In genomic region chr20:11553603-11554002, GRCh38 we compare ENCODE assay signal across 11 cellular contexts.
A peak's percentile ranks its signal among the peaks of the same experiment; 100 is the strongest.
DNase-seq lines count a peak whose midpoint lies in the region; ATAC-seq and TF ChIP-seq lines count a peak whose summit lies in the region.
"Had no signal": no experiment of that assay in that cellular context is flagged by ENCODE, and none has a peak within 500 bp of the region (broad histone marks: within the 10 kb centered on the region; RNA-seq: fewer than 3 reads in every experiment).

No MANE protein-coding gene starts in this region.

- intact Hi-C loops in activated CD4-positive, alpha-beta T cell treated with anti-CD3 and anti-CD28 coated beads for 36 hours (cut with DNase I, micrococcal nuclease), result no loop called here

- TF ChIP-seq CTCF in brain microvascular endothelial cell (IDR thresholded peaks at IDR 0.05; ENCODE audit: low read depth, low read length, missing control alignments) (peak; percentile 55), nephron (IDR thresholded peaks at IDR 0.05; ENCODE audit: unreplicated experiment in 3 of 3) (peak; percentile 51 to 55 (median 53))

- no peaks in the 10 kb centered on the region for H3K36me3 ChIP-seq in brain microvascular endothelial cell (replicated peaks)

- no peak for ATAC-seq in HG03342 (IDR thresholded peaks at IDR 0.05; ENCODE audit: unreplicated experiment)
- ATAC-seq in activated CD4-positive, alpha-beta T cell treated with anti-CD3 and anti-CD28 coated beads for 36 hours, result no peak
- no peak for ATAC-seq in HG02852 (IDR thresholded peaks at IDR 0.05; ENCODE audit: unreplicated experiment)

- no peak overlapping the region for H3K27ac ChIP-seq in brain microvascular endothelial cell

- no peaks in the 10 kb centered on the region for H3K36me3 Mint-ChIP-seq in nephron (ENCODE audit: low read depth)
- no peaks in the 10 kb centered on the region for H3K36me3 Mint-ChIP-seq in activated CD4-positive, alpha-beta T cell treated with anti-CD3 and anti-CD28 coated beads for 36 hours (ENCODE audit: low read depth)

- H3K27me3 ChIP-seq in brain microvascular endothelial cell (replicated peaks), result no peaks in the 10 kb centered on the region

- POLR2A ChIA-PET in activated CD4-positive, alpha-beta T cell treated with anti-CD3 and anti-CD28 coated beads for 36 hours (lab: Charles Lee), result no interaction called here

- DNase-seq in ELR (ENCODE audit: low read depth) (peak; percentile 19), NCI-H146 (lab: John Stamatoyannopoulos, UW) (peak; percentile 43), brain microvascular endothelial cell (no peak)
- DNase-seq in activated CD4-positive, alpha-beta T cell treated with anti-CD3 and anti-CD28 coated beads for 36 hours, result no peak
- no peak for DNase-seq in stimulated activated CD4-positive, alpha-beta T cell treated with anti-CD3 and anti-CD28 coated beads, Interleukin-2, amount 100 ng/mL, for 48 hours
- DNase-seq: activated CD4-positive, alpha-beta T cell treated with anti-CD3 and anti-CD28 coated beads for 4 hours; effector CD8-positive, alpha-beta T cell; posterior cingulate gyrus had no signal

- no peaks in the 10 kb centered on the region for H3K9me3 Mint-ChIP-seq in nephron
- no peaks in the 10 kb centered on the region for H3K9me3 Mint-ChIP-seq in activated CD4-positive, alpha-beta T cell treated with anti-CD3 and anti-CD28 coated beads for 36 hours (ENCODE audit: low read depth)

- in situ Hi-C loops in brain microvascular endothelial cell (cut with HindIII; ENCODE audit: low pct_ligation_motif_present, low sequenced_read_pairs), result no loop called here

- peaks cover 31% of the 10 kb centered on the region for H3K4me1 Mint-ChIP-seq in nephron
- H3K4me1 Mint-ChIP-seq in activated CD4-positive, alpha-beta T cell treated with anti-CD3 and anti-CD28 coated beads for 36 hours, result no peaks in the 10 kb centered on the region

- no peak overlapping the region for H3K4me3 Mint-ChIP-seq in nephron
- H3K4me3 Mint-ChIP-seq in activated CD4-positive, alpha-beta T cell treated with anti-CD3 and anti-CD28 coated beads for 36 hours, result no peak overlapping the region

- no peak overlapping the region for H3K4me3 ChIP-seq in brain microvascular endothelial cell (ENCODE audit: low read depth, low read length)

- no peak overlapping the region for H3K27ac Mint-ChIP-seq in nephron
- no peak overlapping the region for H3K27ac Mint-ChIP-seq in activated CD4-positive, alpha-beta T cell treated with anti-CD3 and anti-CD28 coated beads for 36 hours

- no peaks in the 10 kb centered on the region for H3K27me3 Mint-ChIP-seq in nephron (ENCODE audit: low read depth)
- no peaks in the 10 kb centered on the region for H3K27me3 Mint-ChIP-seq in activated CD4-positive, alpha-beta T cell treated with anti-CD3 and anti-CD28 coated beads for 36 hours

- CTCF ChIA-PET in activated CD4-positive, alpha-beta T cell treated with anti-CD3 and anti-CD28 coated beads for 36 hours (lab: Charles Lee), result interaction anchor here (0.5 kb wide), 1 partner anchor 8 kb away, joined by 3 read pairs; no protein-coding TSS in a partner anchor

Comparison
In these comparisons a context has a peak if more than half of its experiments do, and no peak if none do; other contexts are left out.
1. DNase-seq: peak in ELR (single experiment) and NCI-H146 (single experiment); none in brain microvascular endothelial cell (single experiment), activated CD4-positive, alpha-beta T cell treated with anti-CD3 and anti-CD28 coated beads for 36 hours (single experiment) and stimulated activated CD4-positive, alpha-beta T cell treated with anti-CD3 and anti-CD28 coated beads, Interleukin-2, amount 100 ng/mL, for 48 hours (0 of 2).